2 cellular contexts compared by ENCODE assay signal in the genomic region with DNA sequence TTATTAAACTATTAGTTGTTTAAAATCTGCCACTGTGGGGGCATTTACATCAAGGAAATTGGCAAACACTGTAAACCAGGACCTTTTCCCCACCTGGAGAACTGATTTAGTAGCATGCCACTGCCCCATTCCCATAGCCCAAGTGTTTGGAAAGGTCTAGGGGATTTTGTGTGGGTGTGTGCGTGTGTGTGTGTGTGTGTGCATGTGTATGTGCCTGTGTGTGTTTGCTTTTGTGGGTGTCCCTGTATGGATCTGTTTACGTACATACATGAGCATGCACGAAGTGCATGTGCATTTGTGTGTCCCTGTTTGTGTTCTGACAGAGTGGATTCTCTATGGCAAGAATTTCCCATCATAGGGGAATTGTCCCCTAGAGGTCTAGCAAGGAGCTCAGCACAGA.
TF ChIP-seq lines count a peak whose summit lies in the region.

No MANE protein-coding gene starts in this region.

TF ChIP-seq in HEK293, 187 proteins besides CTCF, POLR2A, EP300 and RAD21:
- TF ChIP-seq, protein P1, sequence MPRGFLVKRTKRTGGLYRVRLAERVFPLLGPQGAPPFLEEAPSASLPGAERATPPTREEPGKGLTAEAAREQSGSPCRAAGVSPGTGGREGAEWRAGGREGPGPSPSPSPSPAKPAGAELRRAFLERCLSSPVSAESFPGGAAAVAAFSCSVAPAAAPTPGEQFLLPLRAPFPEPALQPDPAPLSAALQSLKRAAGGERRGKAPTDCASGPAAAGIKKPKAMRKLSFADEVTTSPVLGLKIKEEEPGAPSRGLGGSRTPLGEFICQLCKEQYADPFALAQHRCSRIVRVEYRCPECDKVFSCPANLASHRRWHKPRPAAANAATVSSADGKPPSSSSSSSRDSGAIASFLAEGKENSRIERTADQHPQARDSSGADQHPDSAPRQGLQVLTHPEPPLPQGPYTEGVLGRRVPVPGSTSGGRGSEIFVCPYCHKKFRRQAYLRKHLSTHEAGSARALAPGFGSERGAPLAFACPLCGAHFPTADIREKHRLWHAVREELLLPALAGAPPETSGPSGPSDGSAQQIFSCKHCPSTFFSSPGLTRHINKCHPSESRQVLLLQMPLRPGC (tag by site-specific recombination; IDR thresholded peaks at IDR 0.05): no peak
- no peak for TF ChIP-seq ZNF391 (tag by site-specific recombination; IDR thresholded peaks at IDR 0.05; ENCODE audit: borderline replicate concordance, low read depth)
- TF ChIP-seq, protein P2, sequence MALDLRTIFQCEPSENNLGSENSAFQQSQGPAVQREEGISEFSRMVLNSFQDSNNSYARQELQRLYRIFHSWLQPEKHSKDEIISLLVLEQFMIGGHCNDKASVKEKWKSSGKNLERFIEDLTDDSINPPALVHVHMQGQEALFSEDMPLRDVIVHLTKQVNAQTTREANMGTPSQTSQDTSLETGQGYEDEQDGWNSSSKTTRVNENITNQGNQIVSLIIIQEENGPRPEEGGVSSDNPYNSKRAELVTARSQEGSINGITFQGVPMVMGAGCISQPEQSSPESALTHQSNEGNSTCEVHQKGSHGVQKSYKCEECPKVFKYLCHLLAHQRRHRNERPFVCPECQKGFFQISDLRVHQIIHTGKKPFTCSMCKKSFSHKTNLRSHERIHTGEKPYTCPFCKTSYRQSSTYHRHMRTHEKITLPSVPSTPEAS (tag by site-specific recombination; IDR thresholded peaks at IDR 0.05): peak; percentile 60
- TF ChIP-seq ZNF561 (tag by site-specific recombination; IDR thresholded peaks at IDR 0.05; ENCODE audit: borderline replicate concordance): no peak
- peak; percentile 68 for TF ChIP-seq ZFHX2 (tag by site-specific recombination; conservative IDR thresholded peaks at IDR 0.05)
- peak; percentile 22; the same call in 1 of the 2 replicates for TF ChIP-seq EGR2 (tag by site-specific recombination; IDR thresholded peaks at IDR 0.05; ENCODE audit: low read depth)

TF ChIP-seq in H1, 55 proteins besides CTCF, POLR2A, EP300 and RAD21:
- TF ChIP-seq, protein P3, sequence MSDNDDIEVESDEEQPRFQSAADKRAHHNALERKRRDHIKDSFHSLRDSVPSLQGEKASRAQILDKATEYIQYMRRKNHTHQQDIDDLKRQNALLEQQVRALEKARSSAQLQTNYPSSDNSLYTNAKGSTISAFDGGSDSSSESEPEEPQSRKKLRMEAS (IDR thresholded peaks at IDR 0.05): no peak
- no peak for TF ChIP-seq HDAC2 (IDR thresholded peaks at IDR 0.05; ENCODE audit: borderline replicate concordance in 1 of 2, low read depth in 2 of 2, low read length in 2 of 2)
- no peak for TF ChIP-seq TAF7 (optimal IDR thresholded peaks at IDR 0.05; ENCODE audit: borderline replicate concordance, low read depth, low read length)
- TF ChIP-seq SAP30 (IDR thresholded peaks at IDR 0.05; ENCODE audit: insufficient read depth, insufficient replicate concordance, low read length): no peak
- TF ChIP-seq CHD2 (IDR thresholded peaks at IDR 0.05; ENCODE audit: low read length): no peak
- no peak for TF ChIP-seq RBBP5 (IDR thresholded peaks at IDR 0.05; ENCODE audit: borderline replicate concordance, low read depth, low read length)
- TF ChIP-seq CHD1 (IDR thresholded peaks at IDR 0.05; ENCODE audit: low read depth, low read length): no peak
- no peak for TF ChIP-seq BCL11A (IDR thresholded peaks at IDR 0.05; ENCODE audit: low read depth in 2 of 2, low read length in 2 of 2)
- TF ChIP-seq SP1 (IDR thresholded peaks at IDR 0.05; ENCODE audit: low read depth, low read length): no peak
- TF ChIP-seq TCF12 (IDR thresholded peaks at IDR 0.05; ENCODE audit: low read depth, low read length): no peak
- TF ChIP-seq SIN3A (conservative IDR thresholded peaks at IDR 0.05 in 1 of 2, IDR thresholded peaks at IDR 0.05 in 1 of 2; ENCODE audit: low read depth in 1 of 2, low read length in 2 of 2): no peak
- no peak for TF ChIP-seq CTBP2 (IDR thresholded peaks at IDR 0.05; ENCODE audit: borderline replicate concordance, insufficient read depth, insufficient read length, low read length)
- TF ChIP-seq HDAC6 (IDR thresholded peaks at IDR 0.05; ENCODE audit: low read depth, low read length): no peak
- TF ChIP-seq, protein P4, sequence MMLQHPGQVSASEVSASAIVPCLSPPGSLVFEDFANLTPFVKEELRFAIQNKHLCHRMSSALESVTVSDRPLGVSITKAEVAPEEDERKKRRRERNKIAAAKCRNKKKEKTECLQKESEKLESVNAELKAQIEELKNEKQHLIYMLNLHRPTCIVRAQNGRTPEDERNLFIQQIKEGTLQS (IDR thresholded peaks at IDR 0.05; ENCODE audit: insufficient read depth, low read depth, low read length): no peak
